Comparison of ENCODE assay signal across 8 cellular contexts in genomic region chr10:21533577-21534475, GRCh38. TPM values are rescaled to one million over a fixed set of nuclear protein-coding genes. Genes with fewer than 3 reads are reported as not detected.
DNase-seq lines count a peak whose midpoint lies in the region; ATAC-seq and TF ChIP-seq lines count a peak whose summit lies in the region.

Gene MLLT10, plus strand, starts transcription at chr10:21534232. Its CDS starts 413 bp downstream, at chr10:21534645.

- H3K9me3 ChIP-seq in BLaER1, result no peaks in the 10 kb centered on the region

- H3K36me3 ChIP-seq in BLaER1, result peaks cover 18% of the 10 kb centered on the region; the same call in 1 of the 2 replicates

- peak; percentile 79 for ATAC-seq in HG03439 (IDR thresholded peaks at IDR 0.05; ENCODE audit: unreplicated experiment)

- H3K4me3 ChIP-seq in BLaER1 (peak within 1 kb of the TSS; percentile 92), lower leg skin (ENCODE audit: low read depth, poor library complexity, severe bottlenecking) (peak within 1 kb of the TSS; percentile 56)

- TF ChIP-seq POLR2A in lower leg skin (IDR thresholded peaks at IDR 0.05), result peak in 1 of 2 donors; percentile 45

- WGBS in lower leg skin, 2 donors, result 0% methylated on average over 24 to 39 of the region's 81 CpGs

- H4K20me1 ChIP-seq in BLaER1, result peaks cover 57% of the 10 kb centered on the region

- peak within 1 kb of the TSS; percentile 97 for H3K4me2 ChIP-seq in BLaER1

- intact Hi-C loops in lower leg skin (cut with DNase I; ENCODE audit: low total_unique reads), result no loop called here

- H3K27me3 ChIP-seq in BLaER1, result peaks cover 41% of the 10 kb centered on the region

- H3K9ac ChIP-seq in BLaER1, result peak within 1 kb of the TSS; percentile 84

- peak; percentile 94 for DNase-seq in GM19238 (ENCODE audit: insufficient read length, low spot score)
- peak; percentile 90 for DNase-seq in NCI-H748 treated with DMSO at 0.1 percent for 48 hours (lab: John Stamatoyannopoulos, UW)
- peak; percentile 81 to 86 for DNase-seq in activated CD4-positive, alpha-beta T cell treated with anti-CD3 and anti-CD28 coated beads, Interleukin-2, amount 50 U/mL, for 4 hours
- DNase-seq in dermis microvascular lymphatic vessel endothelial cell (ENCODE audit: low read depth in 2 of 2), result peak; percentile 88 to 98
- DNase-seq in lower leg skin (ENCODE audit: low spot score in 2 of 2), result peak; percentile 89 to 98
- DNase-seq in stimulated activated CD4-positive, alpha-beta T cell treated with anti-CD3 and anti-CD28 coated beads, Interleukin-4, amount 100 ng/mL, for 48 hours (ENCODE audit: low read depth in 2 of 2), result peak; percentile 78 to 89

- H3K4me1 ChIP-seq in BLaER1, result peaks cover 32% of the 10 kb centered on the region

- TF ChIP-seq CTCF in lower leg skin (IDR thresholded peaks at IDR 0.05), result peak in 1 of 3 donors; percentile 17

- H3K27ac ChIP-seq in BLaER1, result peak within 1 kb of the TSS; percentile 76

RNA-seq across cellular contexts. Expression of gene MLLT10, which starts in this region (rescaled TPM):
- total RNA-seq in dermis microvascular lymphatic vessel endothelial cell, result 42.4 and 43.9 TPM in 2 replicates
- 100 to 1,000 TPM in 1 of 4 donors, 10 to 100 TPM in 3; 42.8 to 283 (median 48.5) TPM for total RNA-seq in lower leg skin

Comparison
In these comparisons a context has a peak if more than half of its experiments do, and no peak if none do; other contexts are left out.
1. Peak in every context shown above with its lines: DNase-seq, ATAC-seq, H3K4me3 ChIP-seq and H3K27ac ChIP-seq.